12 cellular contexts compared by ENCODE assay signal in genomic region chr10:118621304-118621942, GRCh38. TPM values are rescaled to one million over a fixed set of nuclear protein-coding genes. Genes with fewer than 3 reads are reported as not detected.
A peak's percentile ranks its signal among the peaks of the same experiment; 100 is the strongest.
DNase-seq lines count a peak whose midpoint lies in the region; ATAC-seq and TF ChIP-seq lines count a peak whose summit lies in the region.
"Had no signal": no experiment of that assay in that cellular context is flagged by ENCODE, and none has a peak within 500 bp of the region (broad histone marks: within the 10 kb centered on the region; RNA-seq: fewer than 3 reads in every experiment).

No MANE protein-coding gene starts in this region.

- no peak overlapping the region for H3K27ac ChIP-seq in CD4-positive, alpha-beta T cell (ENCODE audit: low read depth, low read length)
- H3K27ac ChIP-seq in ascending aorta, result no peak overlapping the region

- ATAC-seq in CD4-positive, alpha-beta T cell (ENCODE audit: poor library complexity), result peak; percentile 82

- no peaks in the 10 kb centered on the region for H3K36me3 ChIP-seq in ascending aorta

- CTCF ChIA-PET in CD4-positive, alpha-beta T cell (lab: Charles Lee), result interaction anchor here (0.7 to 1.0 kb wide), 3 partner anchors 10 to 53 kb away, joined by 3 to 8 read pairs (median 3); no protein-coding TSS in a partner anchor

- peak in 7 of 10 experiments; percentile 3 to 44 (median 12) for DNase-seq in CD4-positive, alpha-beta T cell
- peak; percentile 25 for DNase-seq in LNCaP clone FGC (ENCODE audit: low read depth)
- DNase-seq in activated T-cell treated with anti-CD3 and anti-CD28 coated beads, Interleukin-2, amount 50 U/mL, for 24 hours, result peak; percentile 38
- DNase-seq in renal cortical epithelial cell (ENCODE audit: low read depth), result peak; percentile 56
- DNase-seq in UCSD-AML1 (lab: John Stamatoyannopoulos, UW; ENCODE audit: unreplicated experiment), result no peak
- no peak for DNase-seq in DMS53 (lab: John Stamatoyannopoulos, UW)
- no peak for DNase-seq in ascending aorta (ENCODE audit: low spot score in 2 of 2)
- no peak for DNase-seq in NCI-H226
- DNase-seq: NCI-H1048, NCI-H82 had no signal

- peaks cover 30% of the 10 kb centered on the region for H3K4me1 Mint-ChIP-seq in CD4-positive, alpha-beta T cell (ENCODE audit: low read depth)
- H3K4me1 Mint-ChIP-seq in activated T-cell treated with anti-CD3 and anti-CD28 coated beads, Interleukin-2, amount 50 U/mL, for 24 hours (ENCODE audit: low read depth), result peaks cover 16% of the 10 kb centered on the region

- peak overlapping the region; percentile 35 for H3K4me3 Mint-ChIP-seq in CD4-positive, alpha-beta T cell
- H3K4me3 Mint-ChIP-seq in activated T-cell treated with anti-CD3 and anti-CD28 coated beads, Interleukin-2, amount 50 U/mL, for 24 hours, result no peak overlapping the region
- H3K4me3 Mint-ChIP-seq: natural killer cell treated with Interleukin-12 subunit alpha and Interleukin-12 subunit beta and Interleukin-15 and Interleukin-18, amount 100 ng/mL, for 72 hours had no signal

- no peaks in the 10 kb centered on the region for H3K36me3 Mint-ChIP-seq in CD4-positive, alpha-beta T cell (ENCODE audit: low read depth)
- H3K36me3 Mint-ChIP-seq in activated T-cell treated with anti-CD3 and anti-CD28 coated beads, Interleukin-2, amount 50 U/mL, for 24 hours (ENCODE audit: low read depth), result no peaks in the 10 kb centered on the region
- H3K36me3 Mint-ChIP-seq: natural killer cell treated with Interleukin-12 subunit alpha and Interleukin-12 subunit beta and Interleukin-15 and Interleukin-18, amount 100 ng/mL, for 72 hours had no signal

- H3K4me3 ChIP-seq in LNCaP clone FGC (ENCODE audit: low read depth, low read length) (no peak overlapping the region), ascending aorta (no peak overlapping the region)

- intact Hi-C loops in CD4-positive, alpha-beta T cell (cut with DNase I, micrococcal nuclease), result loop anchor here in 1 of 2 experiments (2.0 kb wide), 1 partner anchor 37 kb away; no protein-coding TSS in a partner anchor
- intact Hi-C loops in ascending aorta (cut with DNase I), result no loop called here

- POLR2A ChIA-PET in CD4-positive, alpha-beta T cell (lab: Charles Lee), result interaction anchor here (0.6 to 1.0 kb wide), 4 partner anchors 43 to 133 kb away, joined by 3 read pairs; partner anchors contain the start of gene CACUL1

- no peaks in the 10 kb centered on the region for H3K9me3 Mint-ChIP-seq in CD4-positive, alpha-beta T cell
- H3K9me3 Mint-ChIP-seq in activated T-cell treated with anti-CD3 and anti-CD28 coated beads, Interleukin-2, amount 50 U/mL, for 24 hours, result no peaks in the 10 kb centered on the region
- H3K9me3 Mint-ChIP-seq: natural killer cell treated with Interleukin-12 subunit alpha and Interleukin-12 subunit beta and Interleukin-15 and Interleukin-18, amount 100 ng/mL, for 72 hours had no signal

- H3K9me3 ChIP-seq in CD4-positive, alpha-beta T cell (ENCODE audit: control insufficient read depth, low read length), result no peaks in the 10 kb centered on the region
- no peaks in the 10 kb centered on the region for H3K9me3 ChIP-seq in ascending aorta

- no peaks in the 10 kb centered on the region for H3K27me3 Mint-ChIP-seq in CD4-positive, alpha-beta T cell
- no peaks in the 10 kb centered on the region for H3K27me3 Mint-ChIP-seq in activated T-cell treated with anti-CD3 and anti-CD28 coated beads, Interleukin-2, amount 50 U/mL, for 24 hours

- no peaks in the 10 kb centered on the region for H3K4me1 ChIP-seq in ascending aorta

- TF ChIP-seq CTCF in CD4-positive, alpha-beta T cell (IDR thresholded peaks at IDR 0.05), result no peak
- TF ChIP-seq CTCF in LNCaP clone FGC (IDR thresholded peaks at IDR 0.05; ENCODE audit: control insufficient read depth, extremely low read depth, insufficient read depth), result no peak
- TF ChIP-seq CTCF in ascending aorta (IDR thresholded peaks at IDR 0.05), result no peak

- H3K27me3 ChIP-seq in CD4-positive, alpha-beta T cell (ENCODE audit: control insufficient read depth, insufficient read depth, low read length), result no peaks in the 10 kb centered on the region
- no peaks in the 10 kb centered on the region for H3K27me3 ChIP-seq in ascending aorta

- peak overlapping the region; percentile 60 for H3K27ac Mint-ChIP-seq in CD4-positive, alpha-beta T cell
- no peak overlapping the region for H3K27ac Mint-ChIP-seq in activated T-cell treated with anti-CD3 and anti-CD28 coated beads, Interleukin-2, amount 50 U/mL, for 24 hours
- H3K27ac Mint-ChIP-seq: natural killer cell treated with Interleukin-12 subunit alpha and Interleukin-12 subunit beta and Interleukin-15 and Interleukin-18, amount 100 ng/mL, for 72 hours had no signal

RNA-seq across cellular contexts. Expression of gene PRLHR, which starts 26.0 kb away (rescaled TPM):
- not detected for total RNA-seq in CD4-positive, alpha-beta T cell
- total RNA-seq in renal cortical epithelial cell (not detected in 2 replicates), ascending aorta (not detected)
- total RNA-seq: astrocyte; natural killer cell treated with Interleukin-12 subunit alpha and Interleukin-12 subunit beta and Interleukin-15 and Interleukin-18, amount 100 ng/mL, for 72 hours had no signal

Comparison
In these comparisons a context has a peak if more than half of its experiments do, and no peak if none do; other contexts are left out.
1. DNase-seq: peak in CD4-positive, alpha-beta T cell (7 of 10), LNCaP clone FGC (single experiment), activated T-cell treated with anti-CD3 and anti-CD28 coated beads, Interleukin-2, amount 50 U/mL, for 24 hours (single experiment) and renal cortical epithelial cell (single experiment); none in UCSD-AML1 (single experiment), DMS53 (single experiment), ascending aorta (0 of 2) and NCI-H226 (single experiment).